Comparison of ENCODE assay signal across 27 cellular contexts in genomic region chr11:19327280-19327679, GRCh38.
"Had no signal": no experiment of that assay in that cellular context is flagged by ENCODE, and none has a peak within 500 bp of the region (broad histone marks: within the 10 kb centered on the region; RNA-seq: fewer than 3 reads in every experiment).

No MANE protein-coding gene starts in this region.

- H3K79me2 ChIP-seq: parathyroid adenoma had no signal

- H3K27me3 ChIP-seq: esophagus muscularis mucosa, left lung, right atrium auricular region, testis had no signal

- H3K4me2 ChIP-seq: neural progenitor cell, smooth muscle cell had no signal

- H3K36me3 ChIP-seq: esophagus muscularis mucosa, heart right ventricle, left lung, neural progenitor cell, right atrium auricular region, tibial artery had no signal

- ATAC-seq: left lung; naive thymus-derived CD4-positive, alpha-beta T cell; stimulated activated effector memory CD8-positive, alpha-beta T cell treated with anti-CD3 and anti-CD28 coated beads, Interleukin-12 subunit alpha, Interleukin-12 subunit beta, amount 100 ng/mL, for 72 hours; stimulated activated naive CD8-positive, alpha-beta T cell treated with anti-CD3 and anti-CD28 coated beads, Interleukin-15, Interleukin-2, amounts not matched to agents 100 U/mL and 50 U/mL, for 24 hours had no signal

- FAIRE-seq: colon, islet of Langerhans had no signal

- DNase-seq: dorsolateral prefrontal cortex; effector CD4-positive, alpha-beta T cell; endodermal cell; foreskin melanocyte; glutamatergic neuron; heart right ventricle; hippocampal formation; left cardiac atrium; left lung; mesenchymal stem cell; midbrain; naive thymus-derived CD4-positive, alpha-beta T cell; stimulated activated CD4-positive, alpha-beta T cell treated with anti-CD3 and anti-CD28 coated beads, Interleukin-12 subunit alpha, Interleukin-12 subunit beta, amount 100 ng/mL, for 4 hours; stimulated activated CD4-positive, alpha-beta T cell treated with anti-CD3 and anti-CD28 coated beads, Interleukin-2, amount 100 ng/mL, for 24 hours; stimulated activated CD4-positive, alpha-beta T cell treated with anti-CD3 and anti-CD28 coated beads, Interleukin-4, amount 100 ng/mL, for 24 hours; stimulated activated naive CD8-positive, alpha-beta T cell treated with anti-CD3 and anti-CD28 coated beads, Interleukin-15, Interleukin-2, amounts not matched to agents 100 U/mL and 50 U/mL, for 24 hours; substantia nigra; testis; tibial artery had no signal

- H3K4me3 ChIP-seq: dorsolateral prefrontal cortex, esophagus muscularis mucosa, heart right ventricle, left lung, neural progenitor cell, right atrium auricular region, smooth muscle cell, testis, tibial artery had no signal

- H3K27ac ChIP-seq: dorsolateral prefrontal cortex, esophagus muscularis mucosa, heart right ventricle, left lung, neural progenitor cell, parathyroid adenoma, right atrium auricular region, testis, tibial artery had no signal

- H3K4me1 ChIP-seq: esophagus muscularis mucosa, heart right ventricle, left lung, neural progenitor cell, parathyroid adenoma, right atrium auricular region, testis, tibial artery had no signal

- H3K9ac ChIP-seq: neural progenitor cell, parathyroid adenoma had no signal

- H3K9me3 ChIP-seq: esophagus muscularis mucosa, heart right ventricle, left lung, right atrium auricular region, testis, tibial artery had no signal

- H2AFZ ChIP-seq: neural progenitor cell, parathyroid adenoma had no signal
